Comparison of ENCODE assay signal across 22 cellular contexts in the genomic region with DNA sequence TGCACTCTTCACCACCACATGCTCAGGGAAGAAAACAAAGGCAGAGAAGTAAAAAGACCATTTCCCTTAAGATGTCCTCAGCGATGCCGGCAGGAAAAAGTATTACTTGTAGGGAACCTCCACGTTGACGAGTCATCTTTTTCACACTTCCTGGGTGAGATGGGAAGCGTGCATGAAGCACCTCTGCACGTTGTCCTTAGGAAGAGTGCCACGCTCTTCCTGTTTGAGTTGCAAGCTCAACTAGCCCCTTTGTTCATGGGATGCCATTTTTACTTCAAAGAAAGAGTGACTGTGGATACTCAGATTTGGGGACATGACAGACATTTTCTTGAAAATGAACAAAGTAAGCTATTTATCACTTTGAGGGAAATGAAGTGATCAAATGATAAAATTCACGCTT.
"Had no signal": no experiment of that assay in that cellular context is flagged by ENCODE, and none has a peak within 500 bp of the region (broad histone marks: within the 10 kb centered on the region; RNA-seq: fewer than 3 reads in every experiment).

No MANE protein-coding gene starts in this region.

- H3K9me3 Mint-ChIP-seq: natural killer cell treated with Interleukin-12 subunit alpha and Interleukin-12 subunit beta and Interleukin-15 and Interleukin-18, amount 100 ng/mL, for 72 hours had no signal

- H3K27me3 ChIP-seq: hepatocyte, ovary, right atrium auricular region, tibial nerve, upper lobe of left lung, vagina had no signal

- H3K27ac Mint-ChIP-seq: natural killer cell treated with Interleukin-12 subunit alpha and Interleukin-12 subunit beta and Interleukin-15 and Interleukin-18, amount 100 ng/mL, for 72 hours; progenitor cell of endocrine pancreas; stimulated activated memory B cell treated with anti-CD40 and anti-IgM and Interleukin-4, amounts not matched to agents 10 μg/mL and 1 μg/mL and 100 μg/mL, for 72 hours; stimulated activated naive CD8-positive, alpha-beta T cell treated with anti-CD3 and anti-CD28 coated beads, Interleukin-15, amount 100 ng/mL, for 72 hours had no signal

- H3K4me3 ChIP-seq: hepatocyte, left ventricle myocardium inferior, lung, mucosa of descending colon, ovary, right atrium auricular region, spleen, tibial nerve, upper lobe of left lung, vagina had no signal

- H3K36me3 ChIP-seq: ovary, right atrium auricular region had no signal

- H2AFZ ChIP-seq: hepatocyte had no signal

- H3K4me1 ChIP-seq: upper lobe of left lung had no signal

- ATAC-seq: mucosa of descending colon; naive thymus-derived CD4-positive, alpha-beta T cell; natural killer cell treated with Interleukin-12 subunit alpha and Interleukin-12 subunit beta and Interleukin-15 and Interleukin-18, amount 100 ng/mL, for 72 hours; sciatic nerve; stimulated activated memory B cell treated with anti-CD40 and anti-IgM and Interleukin-4, amounts not matched to agents 10 μg/mL and 1 μg/mL and 100 μg/mL, for 72 hours; stimulated activated naive CD8-positive, alpha-beta T cell treated with anti-CD3 and anti-CD28 coated beads, Interleukin-15, amount 100 ng/mL, for 72 hours had no signal

- H3K9me3 ChIP-seq: ovary, upper lobe of left lung had no signal

- H3K79me2 ChIP-seq: hepatocyte had no signal

- H3K4me3 Mint-ChIP-seq: naive thymus-derived CD4-positive, alpha-beta T cell; natural killer cell treated with Interleukin-12 subunit alpha and Interleukin-12 subunit beta and Interleukin-15 and Interleukin-18, amount 100 ng/mL, for 72 hours; stimulated activated memory B cell treated with anti-CD40 and anti-IgM and Interleukin-4, amounts not matched to agents 10 μg/mL and 1 μg/mL and 100 μg/mL, for 72 hours; stimulated activated naive CD8-positive, alpha-beta T cell treated with anti-CD3 and anti-CD28 coated beads, Interleukin-15, amount 100 ng/mL, for 72 hours had no signal

- H3K27ac ChIP-seq: hepatocyte, left ventricle myocardium inferior, ovary, right atrium auricular region, spleen, tibial nerve, upper lobe of left lung, vagina had no signal

- H3K4me2 ChIP-seq: hepatocyte had no signal

- H3K4me1 Mint-ChIP-seq: naive thymus-derived CD4-positive, alpha-beta T cell; stimulated activated memory B cell treated with anti-CD40 and anti-IgM and Interleukin-4, amounts not matched to agents 10 μg/mL and 1 μg/mL and 100 μg/mL, for 72 hours; stimulated activated naive CD8-positive, alpha-beta T cell treated with anti-CD3 and anti-CD28 coated beads, Interleukin-15, amount 100 ng/mL, for 72 hours had no signal

- DNase-seq: left ventricle myocardium inferior; mesendoderm; midbrain; mucosa of descending colon; naive thymus-derived CD4-positive, alpha-beta T cell; ovary; small intestine; spleen; stimulated activated CD4-positive, alpha-beta T cell treated with anti-CD3 and anti-CD28 coated beads, Interleukin-4, amount 100 ng/mL, for 24 hours; stimulated activated naive CD4-positive, alpha-beta T cell treated with Interleukin-2 at 50 U/mL for 16 hours; stimulated activated naive CD8-positive, alpha-beta T cell treated with anti-CD3 and anti-CD28 coated beads, Interleukin-15, amount 100 ng/mL, for 72 hours; substantia nigra; upper lobe of left lung had no signal

- H3K27me3 Mint-ChIP-seq: naive thymus-derived CD4-positive, alpha-beta T cell; natural killer cell treated with Interleukin-12 subunit alpha and Interleukin-12 subunit beta and Interleukin-15 and Interleukin-18, amount 100 ng/mL, for 72 hours; progenitor cell of endocrine pancreas; stimulated activated memory B cell treated with anti-CD40 and anti-IgM and Interleukin-4, amounts not matched to agents 10 μg/mL and 1 μg/mL and 100 μg/mL, for 72 hours; stimulated activated naive CD8-positive, alpha-beta T cell treated with anti-CD3 and anti-CD28 coated beads, Interleukin-15, amount 100 ng/mL, for 72 hours had no signal

- FAIRE-seq: small intestine had no signal
